Comparison of ENCODE assay signal across 28 cellular contexts in the genomic region with DNA sequence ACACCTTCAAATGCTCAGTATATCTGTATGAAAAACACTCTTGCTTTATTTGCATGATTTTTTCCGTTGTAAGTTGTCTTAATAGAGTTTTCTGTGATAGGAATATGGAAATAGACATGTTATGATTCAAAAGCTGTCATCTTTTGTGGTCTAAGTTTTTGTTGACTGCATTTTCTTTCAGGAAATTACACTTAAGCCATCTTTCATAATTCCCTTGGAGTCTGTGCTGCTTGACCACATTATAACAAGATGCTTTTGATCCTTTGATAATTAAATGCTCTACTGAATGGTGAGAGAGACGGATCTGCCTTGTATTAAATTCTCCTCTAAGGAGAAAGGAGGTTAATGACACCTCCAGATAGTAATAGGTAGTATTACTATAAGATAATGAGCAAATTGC.
"Had no signal": no experiment of that assay in that cellular context is flagged by ENCODE, and none has a peak within 500 bp of the region (broad histone marks: within the 10 kb centered on the region; RNA-seq: fewer than 3 reads in every experiment).

No MANE protein-coding gene starts in this region.

- H3K4me1 Mint-ChIP-seq: immature natural killer cell; memory B cell; naive B cell; stimulated activated naive B cell treated with anti-CD40 and anti-IgM and Interleukin-4, amounts not matched to agents 10 μg/mL and 1 μg/mL and 100 μg/mL, for 72 hours had no signal

- H3K27me3 ChIP-seq: esophagus squamous epithelium, right atrium auricular region, tibial nerve, upper lobe of left lung had no signal

- H3K4me3 Mint-ChIP-seq: effector memory CD8-positive, alpha-beta T cell; immature natural killer cell; memory B cell; mesothelial cell of epicardium; naive B cell; natural killer cell treated with Interleukin-12 subunit alpha and Interleukin-12 subunit beta and Interleukin-15 and Interleukin-18, amount 100 ng/mL, for 72 hours; stimulated activated naive B cell treated with anti-CD40 and anti-IgM and Interleukin-4, amounts not matched to agents 10 μg/mL and 1 μg/mL and 100 μg/mL, for 72 hours; stimulated activated naive CD8-positive, alpha-beta T cell treated with anti-CD3 and anti-CD28 coated beads, Interleukin-15, Interleukin-2, amounts not matched to agents 100 ng/mL and 50 ng/mL, for 24 hours had no signal

- FAIRE-seq: endometrium, frontal cortex, keratinocyte, urothelium cell line had no signal

- H3K36me3 ChIP-seq: esophagus squamous epithelium, prostate gland, right atrium auricular region, thoracic aorta, tibial nerve, upper lobe of left lung had no signal

- H3K4me1 ChIP-seq: esophagus squamous epithelium, prostate gland, right atrium auricular region, tibial nerve, upper lobe of left lung had no signal

- DNase-seq: dermis blood vessel endothelial cell; effector memory CD8-positive, alpha-beta T cell; erythroblast; esophagus squamous epithelium; hypothalamus; immature natural killer cell; left ventricle myocardium superior; mucosa of descending colon; naive B cell; nucleus accumbens; stimulated activated CD4-positive, alpha-beta T cell treated with anti-CD3 and anti-CD28 coated beads, Interleukin-15, amount 100 ng/mL, for 24 hours; stimulated activated CD4-positive, alpha-beta T cell treated with anti-CD3 and anti-CD28 coated beads, Interleukin-2, amount 100 ng/mL, for 48 hours; stimulated activated naive B cell treated with anti-CD40 and anti-IgM and Interleukin-4, amounts not matched to agents 10 μg/mL and 1 μg/mL and 100 μg/mL, for 72 hours; upper lobe of left lung had no signal

- H3K9me3 Mint-ChIP-seq: effector memory CD8-positive, alpha-beta T cell; memory B cell; mesothelial cell of epicardium; naive B cell; natural killer cell treated with Interleukin-12 subunit alpha and Interleukin-12 subunit beta and Interleukin-15 and Interleukin-18, amount 100 ng/mL, for 72 hours; stimulated activated naive B cell treated with anti-CD40 and anti-IgM and Interleukin-4, amounts not matched to agents 10 μg/mL and 1 μg/mL and 100 μg/mL, for 72 hours; stimulated activated naive CD8-positive, alpha-beta T cell treated with anti-CD3 and anti-CD28 coated beads, Interleukin-15, Interleukin-2, amounts not matched to agents 100 ng/mL and 50 ng/mL, for 24 hours had no signal

- H3K4me3 ChIP-seq: coronary artery, esophagus squamous epithelium, lung, mucosa of descending colon, prostate gland, right atrium auricular region, thoracic aorta, tibial nerve, upper lobe of left lung had no signal

- H3K27ac ChIP-seq: coronary artery, esophagus squamous epithelium, prostate gland, right atrium auricular region, thoracic aorta, tibial nerve, upper lobe of left lung had no signal

- H3K36me3 Mint-ChIP-seq: immature natural killer cell; memory B cell; mesothelial cell of epicardium; naive B cell; natural killer cell treated with Interleukin-12 subunit alpha and Interleukin-12 subunit beta and Interleukin-15 and Interleukin-18, amount 100 ng/mL, for 72 hours; stimulated activated naive B cell treated with anti-CD40 and anti-IgM and Interleukin-4, amounts not matched to agents 10 μg/mL and 1 μg/mL and 100 μg/mL, for 72 hours had no signal

- H3K9me3 ChIP-seq: esophagus squamous epithelium, mucosa of descending colon, prostate gland, right atrium auricular region, thoracic aorta, tibial nerve, upper lobe of left lung had no signal

- H3K27ac Mint-ChIP-seq: effector memory CD8-positive, alpha-beta T cell; immature natural killer cell; memory B cell; mesothelial cell of epicardium; naive B cell; natural killer cell treated with Interleukin-12 subunit alpha and Interleukin-12 subunit beta and Interleukin-15 and Interleukin-18, amount 100 ng/mL, for 72 hours; stimulated activated naive B cell treated with anti-CD40 and anti-IgM and Interleukin-4, amounts not matched to agents 10 μg/mL and 1 μg/mL and 100 μg/mL, for 72 hours; stimulated activated naive CD8-positive, alpha-beta T cell treated with anti-CD3 and anti-CD28 coated beads, Interleukin-15, Interleukin-2, amounts not matched to agents 100 ng/mL and 50 ng/mL, for 24 hours had no signal

- H3K27me3 Mint-ChIP-seq: effector memory CD8-positive, alpha-beta T cell; naive B cell; natural killer cell treated with Interleukin-12 subunit alpha and Interleukin-12 subunit beta and Interleukin-15 and Interleukin-18, amount 100 ng/mL, for 72 hours; stimulated activated naive B cell treated with anti-CD40 and anti-IgM and Interleukin-4, amounts not matched to agents 10 μg/mL and 1 μg/mL and 100 μg/mL, for 72 hours; stimulated activated naive CD8-positive, alpha-beta T cell treated with anti-CD3 and anti-CD28 coated beads, Interleukin-15, Interleukin-2, amounts not matched to agents 100 ng/mL and 50 ng/mL, for 24 hours had no signal
